ENCODE assay signal across 19 cellular contexts in the genomic region with DNA sequence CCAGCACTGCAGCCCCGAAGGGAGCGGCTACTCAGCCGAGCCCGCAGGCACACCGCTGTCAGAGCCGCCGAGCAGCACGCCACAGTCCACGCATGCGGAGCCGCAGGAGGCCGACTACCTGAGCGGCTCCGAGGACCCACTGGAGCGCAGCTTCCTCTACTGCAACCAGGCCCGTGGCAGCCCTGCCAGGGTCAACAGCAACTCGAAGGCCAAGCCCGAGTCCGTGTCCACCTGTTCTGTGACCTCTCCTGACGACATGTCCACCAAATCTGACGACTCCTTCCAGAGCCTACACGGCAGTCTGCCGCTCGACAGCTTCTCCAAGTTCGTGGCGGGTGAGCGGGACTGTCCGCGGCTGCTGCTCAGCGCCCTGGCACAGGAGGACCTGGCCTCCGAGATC. TPM values are rescaled to one million over a fixed set of nuclear protein-coding genes. Genes with fewer than 3 reads are reported as not detected.
A peak's percentile ranks its signal among the peaks of the same experiment; 100 is the strongest.
DNase-seq lines count a peak whose midpoint lies in the region; ATAC-seq, FAIRE-seq and TF ChIP-seq lines count a peak whose summit lies in the region.
"Had no signal": no experiment of that assay in that cellular context is flagged by ENCODE, and none has a peak within 500 bp of the region (broad histone marks: within the 10 kb centered on the region; RNA-seq: fewer than 3 reads in every experiment).

No MANE protein-coding gene starts in this region.

- peaks cover 9% of the 10 kb centered on the region for H3K36me3 ChIP-seq in mammary epithelial cell (ENCODE audit: insufficient read depth, low read length)
- H3K36me3 ChIP-seq in kidney (ENCODE audit: control insufficient read depth in 1 of 2, insufficient read depth in 2 of 2, low read length in 2 of 2): peaks cover 0 to 3% of the 10 kb centered on the region in 2 donors

- no peak overlapping the region for H2AFZ ChIP-seq in mammary epithelial cell (ENCODE audit: low read depth, low read length)
- H2AFZ ChIP-seq: PC-9 had no signal

- peaks cover 25% of the 10 kb centered on the region for H3K36me3 Mint-ChIP-seq in MCF 10A (ENCODE audit: insufficient read depth, unreplicated experiment)
- H3K36me3 Mint-ChIP-seq: CD4-positive, CD25-positive, alpha-beta regulatory T cell had no signal

- 89% methylated on average over 18 of the region's 31 CpGs for WGBS in mammary epithelial cell (ENCODE audit: low coverage, missing lambda C conversion rate)

- H3K4me1 Mint-ChIP-seq in MCF 10A (ENCODE audit: insufficient read depth, unreplicated experiment): no peaks in the 10 kb centered on the region

- no peak for FAIRE-seq in kidney (lab: Jason Lieb, UNC)
- FAIRE-seq: A204.1, G401.6 had no signal

- H3K4me2 ChIP-seq in mammary epithelial cell (ENCODE audit: insufficient read depth, low read depth, low read length): no peak overlapping the region
- H3K4me2 ChIP-seq: KMS-11, PC-9 had no signal

- dilution Hi-C loops in mammary epithelial cell (cut with HindIII; ENCODE audit: low sequenced_read_pairs): no loop called here

- H3K27ac ChIP-seq in mammary epithelial cell (ENCODE audit: insufficient read depth, low read depth, low read length): no peak overlapping the region
- peak overlapping the region; percentile 74 for H3K27ac ChIP-seq in angular gyrus (ENCODE audit: low read depth, low read length)
- H3K27ac ChIP-seq in kidney (ENCODE audit: low read depth in 2 of 2, low read length in 2 of 2): no peak overlapping the region
- peak overlapping the region; percentile 80 for H3K27ac ChIP-seq in temporal lobe (ENCODE audit: low read depth, low read length)
- H3K27ac ChIP-seq: KMS-11, PC-9 had no signal

- no peak overlapping the region for H3K4me3 Mint-ChIP-seq in MCF 10A (ENCODE audit: unreplicated experiment)

- ATAC-seq in HG02852 (IDR thresholded peaks at IDR 0.05; ENCODE audit: unreplicated experiment) (no peak), GM21717 (IDR thresholded peaks at IDR 0.05; ENCODE audit: unreplicated experiment) (no peak)

- DNase-seq in MCF 10A (ENCODE audit: unreplicated experiment) (no peak), mammary epithelial cell (no peak), kidney (peak; percentile 76)
- DNase-seq: BE2C; Caco-2; CD4-positive, CD25-positive, alpha-beta regulatory T cell; H7; NCI-H1436 treated with DMSO at 0.1 percent for 48 hours; NCI-H2029; NCI-H2171; NCI-H526; PC-9 had no signal

- no peaks in the 10 kb centered on the region for H3K27me3 Mint-ChIP-seq in MCF 10A (ENCODE audit: insufficient read depth, unreplicated experiment)
- H3K27me3 Mint-ChIP-seq: CD4-positive, CD25-positive, alpha-beta regulatory T cell had no signal

- POLR2A ChIA-PET in MCF 10A (lab: Yijun Ruan, JAX): no interaction called here

- H3K4me1 ChIP-seq in mammary epithelial cell (ENCODE audit: insufficient read depth, low read length) (no peaks in the 10 kb centered on the region), kidney (ENCODE audit: control insufficient read depth in 1 of 2, insufficient read depth in 1 of 2, low read depth in 1 of 2, low read length in 2 of 2) (peaks cover 0 to 16% of the 10 kb centered on the region in 2 donors)

- H3K9ac ChIP-seq in mammary epithelial cell (ENCODE audit: insufficient read depth, low read length) (no peak overlapping the region), kidney (ENCODE audit: low read length in 2 of 2) (no peak overlapping the region)
- H3K9ac ChIP-seq: KMS-11 had no signal

- H4K20me1 ChIP-seq in mammary epithelial cell (ENCODE audit: insufficient read depth, low read length): no peaks in the 10 kb centered on the region

- CTCF ChIA-PET in MCF 10A (lab: Yijun Ruan, JAX) (interaction anchor here (0.6 to 0.7 kb wide), 2 partner anchors 10 to 20 kb away, joined by 3 to 4 read pairs; no protein-coding TSS in a partner anchor), mammary epithelial cell (lab: Charles Lee; ENCODE audit: low non-redundant PET) (no interaction called here)

- intact Hi-C loops in MCF 10A (cut with micrococcal nuclease): no loop called here
- intact Hi-C loops in mammary epithelial cell (cut with micrococcal nuclease): no loop called here
- intact Hi-C loops in kidney (cut with DNase I): no loop called here

- H3K27ac Mint-ChIP-seq in MCF 10A (ENCODE audit: low read depth, unreplicated experiment): no peak overlapping the region

- no peaks in the 10 kb centered on the region for H3K9me3 ChIP-seq in mammary epithelial cell (replicated peaks; ENCODE audit: insufficient read depth, low read length)
- H3K9me3 ChIP-seq in kidney (ENCODE audit: control insufficient read depth in 1 of 2, low read length in 2 of 2): no peaks in the 10 kb centered on the region
- H3K9me3 ChIP-seq: BE2C, Caco-2 had no signal

- BruUV-seq in MCF 10A (replicated peaks; lab: Mats Ljungman, UMichigan) (TSS peak; percentile 9), mammary epithelial cell (replicated peaks; lab: Mats Ljungman, UMichigan) (no TSS peak)

- H3K4me3 ChIP-seq in mammary epithelial cell (replicated peaks in 1 of 3; ENCODE audit: insufficient read depth in 1 of 3, low read depth in 2 of 3, low read length in 3 of 3): no peak overlapping the region
- H3K4me3 ChIP-seq in kidney (ENCODE audit: low read length in 2 of 2): no peak overlapping the region
- H3K4me3 ChIP-seq: PC-9 had no signal

- TF ChIP-seq CTCF in MCF 10A (IDR thresholded peaks at IDR 0.05; ENCODE audit: unreplicated experiment) (no peak), mammary epithelial cell (conservative IDR thresholded peaks at IDR 0.05 in 1 of 2, IDR thresholded peaks at IDR 0.05 in 1 of 2; ENCODE audit: extremely low read depth in 1 of 2, insufficient read depth in 1 of 2, low read depth in 1 of 2, low read length in 2 of 2) (no peak), kidney (IDR thresholded peaks at IDR 0.05; ENCODE audit: borderline replicate concordance, extremely low read depth, insufficient read depth) (no peak)

- in situ Hi-C loops in mammary epithelial cell (cut with MboI; ENCODE audit: low sequenced_read_pairs in 2 of 2): loop anchor here in 1 of 2 donors (25.0 kb wide), 1 partner anchor 432 kb away; no protein-coding TSS in a partner anchor

- H3K27me3 ChIP-seq in mammary epithelial cell (ENCODE audit: insufficient read depth, low read length): no peaks in the 10 kb centered on the region
- H3K27me3 ChIP-seq: BE2C had no signal

- no peaks in the 10 kb centered on the region for H3K9me3 Mint-ChIP-seq in MCF 10A (ENCODE audit: unreplicated experiment)
- H3K9me3 Mint-ChIP-seq: CD4-positive, CD25-positive, alpha-beta regulatory T cell had no signal

- peaks cover 48% of the 10 kb centered on the region for H3K79me2 ChIP-seq in mammary epithelial cell (ENCODE audit: insufficient read depth, low read length)

RNA-seq across cellular contexts. Expression of a gene that starts 42.4 kb away (rescaled TPM):
- total RNA-seq in MCF 10A (2022) (87.1 and 91.7 TPM in 2 replicates), mammary epithelial cell (100 to 1,000 TPM; 109 to 173 TPM), kidney (48.3 TPM), temporal lobe (13.3 TPM)
- polyA plus RNA-seq in mammary epithelial cell (71.5 TPM), kidney (ENCODE audit: insufficient read depth, low read depth, low replicate concordance) (37.6 TPM)
- polyA minus RNA-seq in mammary epithelial cell: 152 TPM

Comparison
In these comparisons a context has a peak if more than half of its experiments do, and no peak if none do; other contexts are left out.
1. H3K27ac ChIP-seq: peak in angular gyrus (single experiment) and temporal lobe (single experiment); none in mammary epithelial cell (single experiment) and kidney (0 of 2).